14 cellular contexts compared by ENCODE assay signal in the genomic region with DNA sequence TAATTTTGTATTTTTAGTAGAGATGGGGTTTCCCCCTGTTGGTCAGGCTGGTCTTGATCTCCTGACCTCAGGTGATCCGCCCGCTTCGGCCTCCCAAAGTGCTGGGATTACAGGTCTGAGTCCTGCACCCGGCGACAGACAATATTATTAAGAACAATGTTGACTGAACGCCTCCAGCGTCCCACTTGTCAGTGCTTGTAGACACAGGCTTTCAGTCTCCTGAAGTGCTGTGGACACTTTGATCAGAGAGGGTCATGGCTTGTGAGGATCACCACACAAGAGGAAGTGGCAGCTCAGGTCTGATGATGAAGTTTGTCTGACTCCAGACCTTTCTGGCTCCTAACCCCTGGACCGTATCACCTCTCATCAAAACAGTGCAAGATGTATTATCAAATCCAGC.
DNase-seq lines count a peak whose midpoint lies in the region; ATAC-seq, FAIRE-seq and TF ChIP-seq lines count a peak whose summit lies in the region.
"Had no signal": no experiment of that assay in that cellular context is flagged by ENCODE, and none has a peak within 500 bp of the region (broad histone marks: within the 10 kb centered on the region; RNA-seq: fewer than 3 reads in every experiment).

No MANE protein-coding gene starts in this region.

- no peak overlapping the region for H3K27ac Mint-ChIP-seq in stimulated activated effector memory CD8-positive, alpha-beta T cell treated with anti-CD3 and anti-CD28 coated beads, Interleukin-12 subunit alpha, Interleukin-12 subunit beta, amount 100 ng/mL, for 72 hours

- peak overlapping the region; percentile 70 for H3K4me3 Mint-ChIP-seq in stimulated activated effector memory CD8-positive, alpha-beta T cell treated with anti-CD3 and anti-CD28 coated beads, Interleukin-12 subunit alpha, Interleukin-12 subunit beta, amount 100 ng/mL, for 72 hours

- no peak for TF ChIP-seq CTCF in OCI-LY7 (conservative IDR thresholded peaks at IDR 0.05; ENCODE audit: low read length)

- H3K36me3 ChIP-seq in OCI-LY7 (ENCODE audit: insufficient read depth, low read length) (peaks cover 7% of the 10 kb centered on the region; the same call in 1 of the 2 replicates), HAP-1 (replicated peaks) (no peaks in the 10 kb centered on the region)
- H3K36me3 ChIP-seq: lower lobe of right lung, thyroid gland had no signal

- H3K36me3 Mint-ChIP-seq in stimulated activated effector memory CD8-positive, alpha-beta T cell treated with anti-CD3 and anti-CD28 coated beads, Interleukin-12 subunit alpha, Interleukin-12 subunit beta, amount 100 ng/mL, for 72 hours = peaks cover 13% of the 10 kb centered on the region

- peak overlapping the region; percentile 40 for H3K4me3 ChIP-seq in OCI-LY7 (ENCODE audit: low read depth, low read length, poor library complexity, severe bottlenecking)
- no peak overlapping the region for H3K4me3 ChIP-seq in HAP-1
- H3K4me3 ChIP-seq: lower lobe of right lung, skin epidermis, thyroid gland had no signal

- POLR2A ChIA-PET in OCI-LY7 (lab: Charles Lee) = interaction anchor here (0.6 to 1.0 kb wide), 3 partner anchors 11 to 246 kb away, joined by 3 to 7 read pairs (median 3); no protein-coding TSS in a partner anchor

- H4K20me1 ChIP-seq in OCI-LY7 (ENCODE audit: insufficient read depth, low read length) = no peaks in the 10 kb centered on the region

- intact Hi-C loops in OCI-LY7 (cut with micrococcal nuclease; ENCODE audit: unreplicated experiment) = loop anchor here (10.0 kb wide), 1 partner anchor 187 kb away; no protein-coding TSS in a partner anchor

- no peaks in the 10 kb centered on the region for H3K9me3 Mint-ChIP-seq in stimulated activated effector memory CD8-positive, alpha-beta T cell treated with anti-CD3 and anti-CD28 coated beads, Interleukin-12 subunit alpha, Interleukin-12 subunit beta, amount 100 ng/mL, for 72 hours

- peaks cover 12% of the 10 kb centered on the region; the same call in 1 of the 2 replicates for H3K79me2 ChIP-seq in OCI-LY7 (ENCODE audit: insufficient read depth, low read depth, low read length)

- H3K9me2 ChIP-seq in OCI-LY7 (ENCODE audit: insufficient read depth, low read length) = no peaks in the 10 kb centered on the region

- H2AFZ ChIP-seq in OCI-LY7 (ENCODE audit: low read length) = no peak overlapping the region

- peaks cover 66% of the 10 kb centered on the region for H3K4me1 Mint-ChIP-seq in stimulated activated effector memory CD8-positive, alpha-beta T cell treated with anti-CD3 and anti-CD28 coated beads, Interleukin-12 subunit alpha, Interleukin-12 subunit beta, amount 100 ng/mL, for 72 hours

- no peaks in the 10 kb centered on the region for H3K9me3 ChIP-seq in OCI-LY7 (ENCODE audit: low read length)
- no peaks in the 10 kb centered on the region for H3K9me3 ChIP-seq in HAP-1
- H3K9me3 ChIP-seq: lower lobe of right lung, thyroid gland had no signal

- ATAC-seq in HG02973 (IDR thresholded peaks at IDR 0.05; ENCODE audit: unreplicated experiment) = peak; percentile 36
- no peak for ATAC-seq in stimulated activated effector memory CD8-positive, alpha-beta T cell treated with anti-CD3 and anti-CD28 coated beads, Interleukin-12 subunit alpha, Interleukin-12 subunit beta, amount 100 ng/mL, for 72 hours
- ATAC-seq: lower lobe of right lung had no signal

- in situ Hi-C loops in HAP-1 (cut with MboI; ENCODE audit: low sequenced_read_pairs) = no loop called here

- no peaks in the 10 kb centered on the region for H3K27me3 ChIP-seq in HAP-1 (ENCODE audit: low read depth)
- H3K27me3 ChIP-seq: thyroid gland had no signal

- H3K4me1 ChIP-seq in OCI-LY7 (ENCODE audit: insufficient read depth, low read length, poor library complexity, severe bottlenecking) (peaks cover 53% of the 10 kb centered on the region), HAP-1 (no peaks in the 10 kb centered on the region)

- CTCF ChIA-PET in OCI-LY7 (lab: Charles Lee; ENCODE audit: unreplicated experiment) = interaction anchor here (1.1 kb wide), 1 partner anchor 16 kb away, joined by 4 read pairs; no protein-coding TSS in a partner anchor

- peak overlapping the region; percentile 69 for H3K4me2 ChIP-seq in OCI-LY7 (ENCODE audit: low read length)

- no peak for FAIRE-seq in frontal cortex (lab: Jason Lieb, UNC)

- H3K27ac ChIP-seq in OCI-LY7 (ENCODE audit: low read depth, low read length, poor library complexity, severe bottlenecking) = peak overlapping the region; percentile 54
- H3K27ac ChIP-seq: lower lobe of right lung, skin epidermis, thyroid gland had no signal

- no TSS peak for BruUV-seq in OCI-LY7 (replicated peaks; lab: Mats Ljungman, UMichigan)

- DNase-seq in SKM-1 (lab: John Stamatoyannopoulos, UW; ENCODE audit: unreplicated experiment) (peak; percentile 13), SKM-1 treated with dmso at 0.1 percent for 144 hours (lab: John Stamatoyannopoulos, UW; ENCODE audit: unreplicated experiment) (no peak), OCI-LY7 (ENCODE audit: low spot score) (peak; percentile 78), HAP-1 (ENCODE audit: low spot score in 2 of 2) (no peak), GM19240 (ENCODE audit: insufficient read length, low spot score) (no peak), frontal cortex (ENCODE audit: low spot score in 2 of 2) (no peak)
- no peak for DNase-seq in stimulated activated effector memory CD8-positive, alpha-beta T cell treated with anti-CD3 and anti-CD28 coated beads, Interleukin-12 subunit alpha, Interleukin-12 subunit beta, amount 100 ng/mL, for 72 hours (ENCODE audit: low spot score in 2 of 2)
- DNase-seq: activated CD4-positive, alpha-beta T cell treated with anti-CD3 and anti-CD28 coated beads for 1 hour; cortex of kidney; lower lobe of right lung; NCI-H187 treated with DMSO at 0.1 percent for 48 hours had no signal

Comparison
In these comparisons a context has a peak if more than half of its experiments do, and no peak if none do; other contexts are left out.
1. DNase-seq: peak in SKM-1 (single experiment) and OCI-LY7 (single experiment); none in SKM-1 treated with dmso at 0.1 percent for 144 hours (single experiment), stimulated activated effector memory CD8-positive, alpha-beta T cell treated with anti-CD3 and anti-CD28 coated beads, Interleukin-12 subunit alpha, Interleukin-12 subunit beta, amount 100 ng/mL, for 72 hours (0 of 2), HAP-1 (0 of 2), GM19240 (single experiment) and frontal cortex (0 of 2).